1 cellular context compared by ENCODE assay signal in genomic region chr9:128771745-128772519, GRCh38.
TF ChIP-seq lines count a peak whose summit lies in the region.

TSS of gene ZER1 (minus strand) at chr9:128771927. CDS start at chr9:128755565, 16,362 bp downstream.

TF ChIP-seq in HEK293, 187 proteins besides CTCF, POLR2A, EP300 and RAD21 (continued from another document and continues in another):
- TF ChIP-seq ZNF280C (tag by site-specific recombination; IDR thresholded peaks at IDR 0.05) (no peak), MEIS1 (CRISPR knock-in tag; IDR thresholded peaks at IDR 0.05; ENCODE audit: borderline replicate concordance) (no peak), ZNF747 (tag by site-specific recombination; IDR thresholded peaks at IDR 0.05) (no peak), ZSCAN23 (tag by site-specific recombination; IDR thresholded peaks at IDR 0.05) (peak; percentile 69; the same call in 1 of the 2 replicates), GLI2 (tag by site-specific recombination; IDR thresholded peaks at IDR 0.05; ENCODE audit: borderline replicate concordance, low read depth) (no peak), ZBTB6 (tag by site-specific recombination; IDR thresholded peaks at IDR 0.05) (peak; percentile 28; the same call in 1 of the 2 replicates), ZNF596 (tag by site-specific recombination; IDR thresholded peaks at IDR 0.05) (peak; percentile 55; the same call in 1 of the 2 replicates), ZFHX2 (tag by site-specific recombination; conservative IDR thresholded peaks at IDR 0.05) (peak; percentile 74), ZNF704 (tag by site-specific recombination; IDR thresholded peaks at IDR 0.05) (0 out of 2 replicates have a peak, but pooled peaks have one; percentile 39), ZNF521 (tag by site-specific recombination; IDR thresholded peaks at IDR 0.05) (no peak), ZNF221 (tag by site-specific recombination; IDR thresholded peaks at IDR 0.05; ENCODE audit: borderline replicate concordance) (peak; percentile 88; the same call in 1 of the 2 replicates), ZNF510 (tag by site-specific recombination; IDR thresholded peaks at IDR 0.05; ENCODE audit: insufficient replicate concordance) (no peak), PRDM4 (tag by site-specific recombination; IDR thresholded peaks at IDR 0.05) (no peak; the same call in 1 of the 2 replicates), ZNF473 (tag by site-specific recombination; IDR thresholded peaks at IDR 0.05) (no peak), ZNF16 (tag by site-specific recombination; IDR thresholded peaks at IDR 0.05; ENCODE audit: low read depth) (no peak), ZNF423 (tag by site-specific recombination; IDR thresholded peaks at IDR 0.05) (no peak), ZFP37 (tag by site-specific recombination; IDR thresholded peaks at IDR 0.05) (peak; percentile 97), ZNF585B (tag by site-specific recombination; IDR thresholded peaks at IDR 0.05) (no peak), ZNF133 (tag by site-specific recombination; IDR thresholded peaks at IDR 0.05) (no peak), ZNF544 (tag by site-specific recombination; IDR thresholded peaks at IDR 0.05) (no peak), ZNF529 (tag by site-specific recombination; IDR thresholded peaks at IDR 0.05; ENCODE audit: insufficient replicate concordance) (no peak), ZNF777 (tag by site-specific recombination; IDR thresholded peaks at IDR 0.05; ENCODE audit: borderline replicate concordance) (no peak), SCRT2 (tag by site-specific recombination; IDR thresholded peaks at IDR 0.05) (peak; percentile 99), ZNF664 (tag by site-specific recombination; IDR thresholded peaks at IDR 0.05) (no peak), ZBTB21 (tag by site-specific recombination; IDR thresholded peaks at IDR 0.05) (peak; percentile 51; the same call in 1 of the 2 replicates), SCRT1 (tag by site-specific recombination; IDR thresholded peaks at IDR 0.05; ENCODE audit: borderline replicate concordance) (peak; percentile 93), PRDM1 (tag by site-specific recombination; IDR thresholded peaks at IDR 0.05) (no peak), ZBTB17 (tag by site-specific recombination; IDR thresholded peaks at IDR 0.05) (peak; percentile 80), ZBTB48 (tag by site-specific recombination; IDR thresholded peaks at IDR 0.05) (peak; percentile 50; the same call in 1 of the 2 replicates), ZNF138 (tag by site-specific recombination; IDR thresholded peaks at IDR 0.05; ENCODE audit: borderline replicate concordance) (no peak), ZEB2 (tag by site-specific recombination; IDR thresholded peaks at IDR 0.05) (peak; percentile 96), IKZF3 (tag by site-specific recombination; IDR thresholded peaks at IDR 0.05) (peak; percentile 65), MYNN (tag by site-specific recombination; IDR thresholded peaks at IDR 0.05; ENCODE audit: borderline replicate concordance) (no peak; the same call in 1 of the 2 replicates), ZFP41 (tag by site-specific recombination; IDR thresholded peaks at IDR 0.05; ENCODE audit: borderline replicate concordance) (no peak), ZBTB49 (tag by site-specific recombination; IDR thresholded peaks at IDR 0.05; ENCODE audit: low read depth) (no peak), ZNF518A (tag by site-specific recombination; conservative IDR thresholded peaks at IDR 0.05; ENCODE audit: low read depth) (peak; percentile 74), ZNF302 (tag by site-specific recombination; IDR thresholded peaks at IDR 0.05; ENCODE audit: low read depth) (no peak), OSR2 (tag by site-specific recombination; IDR thresholded peaks at IDR 0.05) (no peak), ZNF416 (tag by site-specific recombination; IDR thresholded peaks at IDR 0.05) (no peak), ZNF513 (tag by site-specific recombination; IDR thresholded peaks at IDR 0.05) (no peak; the same call in 1 of the 2 replicates), RBAK (tag by site-specific recombination; IDR thresholded peaks at IDR 0.05) (no peak), TSHZ1 (tag by site-specific recombination; IDR thresholded peaks at IDR 0.05; ENCODE audit: borderline replicate concordance) (peak; percentile 81; the same call in 1 of the 2 replicates), ZNF146 (tag by site-specific recombination; IDR thresholded peaks at IDR 0.05) (peak; percentile 64; the same call in 1 of the 2 replicates), ZNF132 (tag by site-specific recombination; IDR thresholded peaks at IDR 0.05; ENCODE audit: borderline replicate concordance) (no peak)
